ENCODE assay signal across 1 cellular context in the genomic region with DNA sequence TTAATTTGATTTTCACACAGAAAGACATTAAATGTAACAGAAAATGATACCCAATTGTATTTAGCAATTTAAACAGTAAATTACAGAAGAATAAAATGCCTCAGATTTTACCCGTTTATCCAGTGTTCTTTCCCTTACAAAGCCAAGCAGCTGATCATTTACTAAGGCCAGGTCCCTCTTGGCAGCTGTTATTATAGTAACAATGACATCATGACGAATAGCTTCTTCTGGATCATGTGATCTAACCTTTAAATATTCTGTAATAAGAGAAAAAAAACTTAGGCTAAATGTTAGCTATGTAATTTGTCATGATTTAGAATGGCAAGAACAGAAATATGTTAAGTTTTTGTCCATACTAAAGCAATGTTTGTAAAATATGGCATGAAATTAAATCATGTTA.
TF ChIP-seq lines count a peak whose summit lies in the region.

No MANE protein-coding gene starts in this region.

TF ChIP-seq in HepG2, 621 proteins besides CTCF, POLR2A, EP300 and RAD21:
- TF ChIP-seq CBFB (CRISPR knock-in tag; IDR thresholded peaks at IDR 0.05) (no peak), TRIM22 (IDR thresholded peaks at IDR 0.05) (no peak), CBX1 (IDR thresholded peaks at IDR 0.05; ENCODE audit: low read depth) (no peak), ZNF570 (CRISPR knock-in tag; IDR thresholded peaks at IDR 0.05; ENCODE audit: borderline replicate concordance) (no peak), ATF7 (IDR thresholded peaks at IDR 0.05) (peak; percentile 47; the same call in 1 of the 2 replicates), ATF7 (CRISPR knock-in tag; IDR thresholded peaks at IDR 0.05) (no peak)
- TF ChIP-seq, protein P1, sequence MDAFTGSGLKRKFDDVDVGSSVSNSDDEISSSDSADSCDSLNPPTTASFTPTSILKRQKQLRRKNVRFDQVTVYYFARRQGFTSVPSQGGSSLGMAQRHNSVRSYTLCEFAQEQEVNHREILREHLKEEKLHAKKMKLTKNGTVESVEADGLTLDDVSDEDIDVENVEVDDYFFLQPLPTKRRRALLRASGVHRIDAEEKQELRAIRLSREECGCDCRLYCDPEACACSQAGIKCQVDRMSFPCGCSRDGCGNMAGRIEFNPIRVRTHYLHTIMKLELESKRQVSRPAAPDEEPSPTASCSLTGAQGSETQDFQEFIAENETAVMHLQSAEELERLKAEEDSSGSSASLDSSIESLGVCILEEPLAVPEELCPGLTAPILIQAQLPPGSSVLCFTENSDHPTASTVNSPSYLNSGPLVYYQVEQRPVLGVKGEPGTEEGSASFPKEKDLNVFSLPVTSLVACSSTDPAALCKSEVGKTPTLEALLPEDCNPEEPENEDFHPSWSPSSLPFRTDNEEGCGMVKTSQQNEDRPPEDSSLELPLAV (CRISPR knock-in tag; conservative IDR thresholded peaks at IDR 0.05; ENCODE audit: low read depth), result no peak
TF ChIP-seq in HepG2: peak in this region for 1.
